Comparison of ENCODE assay signal across 1 cellular context in the genomic region with DNA sequence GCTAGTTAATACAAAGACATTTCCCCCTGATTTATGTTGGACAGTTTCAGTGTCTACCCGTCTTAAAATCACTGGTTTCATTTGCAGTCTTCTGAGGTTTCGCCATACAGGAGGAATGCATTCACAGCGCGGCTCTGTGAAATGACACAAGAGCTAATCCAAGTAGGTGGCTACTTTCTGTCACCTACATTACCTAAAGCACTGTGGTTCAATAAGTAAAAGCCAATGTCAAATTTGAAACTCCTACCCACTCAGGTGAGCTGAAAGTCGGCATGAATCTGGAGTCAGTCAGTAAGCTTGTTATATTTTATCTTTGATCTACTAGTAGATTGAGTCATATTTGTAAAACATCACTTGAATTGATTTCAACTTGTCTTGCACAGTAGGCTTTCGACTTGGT.
TF ChIP-seq lines count a peak whose summit lies in the region.

No MANE protein-coding gene starts in this region.

TF ChIP-seq in HepG2, 621 proteins besides CTCF, POLR2A, EP300 and RAD21 (continued from another document):
- TF ChIP-seq, protein P1, sequence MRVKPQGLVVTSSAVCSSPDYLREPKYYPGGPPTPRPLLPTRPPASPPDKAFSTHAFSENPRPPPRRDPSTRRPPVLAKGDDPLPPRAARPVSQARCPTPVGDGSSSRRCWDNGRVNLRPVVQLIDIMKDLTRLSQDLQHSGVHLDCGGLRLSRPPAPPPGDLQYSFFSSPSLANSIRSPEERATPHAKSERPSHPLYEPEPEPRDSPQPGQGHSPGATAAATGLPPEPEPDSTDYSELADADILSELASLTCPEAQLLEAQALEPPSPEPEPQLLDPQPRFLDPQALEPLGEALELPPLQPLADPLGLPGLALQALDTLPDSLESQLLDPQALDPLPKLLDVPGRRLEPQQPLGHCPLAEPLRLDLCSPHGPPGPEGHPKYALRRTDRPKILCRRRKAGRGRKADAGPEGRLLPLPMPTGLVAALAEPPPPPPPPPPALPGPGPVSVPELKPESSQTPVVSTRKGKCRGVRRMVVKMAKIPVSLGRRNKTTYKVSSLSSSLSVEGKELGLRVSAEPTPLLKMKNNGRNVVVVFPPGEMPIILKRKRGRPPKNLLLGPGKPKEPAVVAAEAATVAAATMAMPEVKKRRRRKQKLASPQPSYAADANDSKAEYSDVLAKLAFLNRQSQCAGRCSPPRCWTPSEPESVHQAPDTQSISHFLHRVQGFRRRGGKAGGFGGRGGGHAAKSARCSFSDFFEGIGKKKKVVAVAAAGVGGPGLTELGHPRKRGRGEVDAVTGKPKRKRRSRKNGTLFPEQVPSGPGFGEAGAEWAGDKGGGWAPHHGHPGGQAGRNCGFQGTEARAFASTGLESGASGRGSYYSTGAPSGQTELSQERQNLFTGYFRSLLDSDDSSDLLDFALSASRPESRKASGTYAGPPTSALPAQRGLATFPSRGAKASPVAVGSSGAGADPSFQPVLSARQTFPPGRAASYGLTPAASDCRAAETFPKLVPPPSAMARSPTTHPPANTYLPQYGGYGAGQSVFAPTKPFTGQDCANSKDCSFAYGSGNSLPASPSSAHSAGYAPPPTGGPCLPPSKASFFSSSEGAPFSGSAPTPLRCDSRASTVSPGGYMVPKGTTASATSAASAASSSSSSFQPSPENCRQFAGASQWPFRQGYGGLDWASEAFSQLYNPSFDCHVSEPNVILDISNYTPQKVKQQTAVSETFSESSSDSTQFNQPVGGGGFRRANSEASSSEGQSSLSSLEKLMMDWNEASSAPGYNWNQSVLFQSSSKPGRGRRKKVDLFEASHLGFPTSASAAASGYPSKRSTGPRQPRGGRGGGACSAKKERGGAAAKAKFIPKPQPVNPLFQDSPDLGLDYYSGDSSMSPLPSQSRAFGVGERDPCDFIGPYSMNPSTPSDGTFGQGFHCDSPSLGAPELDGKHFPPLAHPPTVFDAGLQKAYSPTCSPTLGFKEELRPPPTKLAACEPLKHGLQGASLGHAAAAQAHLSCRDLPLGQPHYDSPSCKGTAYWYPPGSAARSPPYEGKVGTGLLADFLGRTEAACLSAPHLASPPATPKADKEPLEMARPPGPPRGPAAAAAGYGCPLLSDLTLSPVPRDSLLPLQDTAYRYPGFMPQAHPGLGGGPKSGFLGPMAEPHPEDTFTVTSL (CRISPR knock-in tag; IDR thresholded peaks at IDR 0.05; ENCODE audit: borderline replicate concordance), result no peak
- no peak for TF ChIP-seq KDM5B (CRISPR knock-in tag; IDR thresholded peaks at IDR 0.05; ENCODE audit: borderline replicate concordance)
- TF ChIP-seq, protein P2, sequence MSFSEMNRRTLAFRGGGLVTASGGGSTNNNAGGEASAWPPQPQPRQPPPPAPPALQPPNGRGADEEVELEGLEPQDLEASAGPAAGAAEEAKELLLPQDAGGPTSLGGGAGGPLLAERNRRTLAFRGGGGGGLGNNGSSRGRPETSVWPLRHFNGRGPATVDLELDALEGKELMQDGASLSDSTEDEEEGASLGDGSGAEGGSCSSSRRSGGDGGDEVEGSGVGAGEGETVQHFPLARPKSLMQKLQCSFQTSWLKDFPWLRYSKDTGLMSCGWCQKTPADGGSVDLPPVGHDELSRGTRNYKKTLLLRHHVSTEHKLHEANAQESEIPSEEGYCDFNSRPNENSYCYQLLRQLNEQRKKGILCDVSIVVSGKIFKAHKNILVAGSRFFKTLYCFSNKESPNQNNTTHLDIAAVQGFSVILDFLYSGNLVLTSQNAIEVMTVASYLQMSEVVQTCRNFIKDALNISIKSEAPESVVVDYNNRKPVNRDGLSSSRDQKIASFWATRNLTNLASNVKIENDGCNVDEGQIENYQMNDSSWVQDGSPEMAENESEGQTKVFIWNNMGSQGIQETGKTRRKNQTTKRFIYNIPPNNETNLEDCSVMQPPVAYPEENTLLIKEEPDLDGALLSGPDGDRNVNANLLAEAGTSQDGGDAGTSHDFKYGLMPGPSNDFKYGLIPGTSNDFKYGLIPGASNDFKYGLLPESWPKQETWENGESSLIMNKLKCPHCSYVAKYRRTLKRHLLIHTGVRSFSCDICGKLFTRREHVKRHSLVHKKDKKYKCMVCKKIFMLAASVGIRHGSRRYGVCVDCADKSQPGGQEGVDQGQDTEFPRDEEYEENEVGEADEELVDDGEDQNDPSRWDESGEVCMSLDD (CRISPR knock-in tag; IDR thresholded peaks at IDR 0.05; ENCODE audit: borderline replicate concordance), result no peak
- no peak for TF ChIP-seq SRSF1 (optimal IDR thresholded peaks at IDR 0.05; ENCODE audit: low read depth, low read length)
TF ChIP-seq in HepG2: peak in this region for 0.
